ENCODE assay signal across 1 cellular context in genomic region chr5:56299212-56299611, GRCh38.
TF ChIP-seq lines count a peak whose summit lies in the region.

No MANE protein-coding gene starts in this region.

TF ChIP-seq in HepG2, 621 proteins besides CTCF, POLR2A, EP300 and RAD21 (continued from another document):
- TF ChIP-seq, protein P1, sequence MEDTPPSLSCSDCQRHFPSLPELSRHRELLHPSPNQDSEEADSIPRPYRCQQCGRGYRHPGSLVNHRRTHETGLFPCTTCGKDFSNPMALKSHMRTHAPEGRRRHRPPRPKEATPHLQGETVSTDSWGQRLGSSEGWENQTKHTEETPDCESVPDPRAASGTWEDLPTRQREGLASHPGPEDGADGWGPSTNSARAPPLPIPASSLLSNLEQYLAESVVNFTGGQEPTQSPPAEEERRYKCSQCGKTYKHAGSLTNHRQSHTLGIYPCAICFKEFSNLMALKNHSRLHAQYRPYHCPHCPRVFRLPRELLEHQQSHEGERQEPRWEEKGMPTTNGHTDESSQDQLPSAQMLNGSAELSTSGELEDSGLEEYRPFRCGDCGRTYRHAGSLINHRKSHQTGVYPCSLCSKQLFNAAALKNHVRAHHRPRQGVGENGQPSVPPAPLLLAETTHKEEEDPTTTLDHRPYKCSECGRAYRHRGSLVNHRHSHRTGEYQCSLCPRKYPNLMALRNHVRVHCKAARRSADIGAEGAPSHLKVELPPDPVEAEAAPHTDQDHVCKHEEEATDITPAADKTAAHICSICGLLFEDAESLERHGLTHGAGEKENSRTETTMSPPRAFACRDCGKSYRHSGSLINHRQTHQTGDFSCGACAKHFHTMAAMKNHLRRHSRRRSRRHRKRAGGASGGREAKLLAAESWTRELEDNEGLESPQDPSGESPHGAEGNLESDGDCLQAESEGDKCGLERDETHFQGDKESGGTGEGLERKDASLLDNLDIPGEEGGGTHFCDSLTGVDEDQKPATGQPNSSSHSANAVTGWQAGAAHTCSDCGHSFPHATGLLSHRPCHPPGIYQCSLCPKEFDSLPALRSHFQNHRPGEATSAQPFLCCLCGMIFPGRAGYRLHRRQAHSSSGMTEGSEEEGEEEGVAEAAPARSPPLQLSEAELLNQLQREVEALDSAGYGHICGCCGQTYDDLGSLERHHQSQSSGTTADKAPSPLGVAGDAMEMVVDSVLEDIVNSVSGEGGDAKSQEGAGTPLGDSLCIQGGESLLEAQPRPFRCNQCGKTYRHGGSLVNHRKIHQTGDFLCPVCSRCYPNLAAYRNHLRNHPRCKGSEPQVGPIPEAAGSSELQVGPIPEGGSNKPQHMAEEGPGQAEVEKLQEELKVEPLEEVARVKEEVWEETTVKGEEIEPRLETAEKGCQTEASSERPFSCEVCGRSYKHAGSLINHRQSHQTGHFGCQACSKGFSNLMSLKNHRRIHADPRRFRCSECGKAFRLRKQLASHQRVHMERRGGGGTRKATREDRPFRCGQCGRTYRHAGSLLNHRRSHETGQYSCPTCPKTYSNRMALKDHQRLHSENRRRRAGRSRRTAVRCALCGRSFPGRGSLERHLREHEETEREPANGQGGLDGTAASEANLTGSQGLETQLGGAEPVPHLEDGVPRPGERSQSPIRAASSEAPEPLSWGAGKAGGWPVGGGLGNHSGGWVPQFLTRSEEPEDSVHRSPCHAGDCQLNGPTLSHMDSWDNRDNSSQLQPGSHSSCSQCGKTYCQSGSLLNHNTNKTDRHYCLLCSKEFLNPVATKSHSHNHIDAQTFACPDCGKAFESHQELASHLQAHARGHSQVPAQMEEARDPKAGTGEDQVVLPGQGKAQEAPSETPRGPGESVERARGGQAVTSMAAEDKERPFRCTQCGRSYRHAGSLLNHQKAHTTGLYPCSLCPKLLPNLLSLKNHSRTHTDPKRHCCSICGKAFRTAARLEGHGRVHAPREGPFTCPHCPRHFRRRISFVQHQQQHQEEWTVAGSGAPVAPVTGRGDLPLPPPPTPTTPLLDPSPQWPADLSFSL (CRISPR knock-in tag; IDR thresholded peaks at IDR 0.05), result no peak
- TF ChIP-seq YEATS2 (CRISPR knock-in tag; IDR thresholded peaks at IDR 0.05; ENCODE audit: borderline replicate concordance) (no peak), ZNF549 (CRISPR knock-in tag; IDR thresholded peaks at IDR 0.05) (no peak), SNRNP70 (IDR thresholded peaks at IDR 0.05; ENCODE audit: low read depth, low read length) (no peak), ADNP (CRISPR knock-in tag; IDR thresholded peaks at IDR 0.05) (no peak), ZNF556 (CRISPR knock-in tag; IDR thresholded peaks at IDR 0.05; ENCODE audit: borderline replicate concordance) (no peak), ELF4 (CRISPR knock-in tag; IDR thresholded peaks at IDR 0.05; ENCODE audit: borderline replicate concordance) (no peak)
- TF ChIP-seq, protein P2, sequence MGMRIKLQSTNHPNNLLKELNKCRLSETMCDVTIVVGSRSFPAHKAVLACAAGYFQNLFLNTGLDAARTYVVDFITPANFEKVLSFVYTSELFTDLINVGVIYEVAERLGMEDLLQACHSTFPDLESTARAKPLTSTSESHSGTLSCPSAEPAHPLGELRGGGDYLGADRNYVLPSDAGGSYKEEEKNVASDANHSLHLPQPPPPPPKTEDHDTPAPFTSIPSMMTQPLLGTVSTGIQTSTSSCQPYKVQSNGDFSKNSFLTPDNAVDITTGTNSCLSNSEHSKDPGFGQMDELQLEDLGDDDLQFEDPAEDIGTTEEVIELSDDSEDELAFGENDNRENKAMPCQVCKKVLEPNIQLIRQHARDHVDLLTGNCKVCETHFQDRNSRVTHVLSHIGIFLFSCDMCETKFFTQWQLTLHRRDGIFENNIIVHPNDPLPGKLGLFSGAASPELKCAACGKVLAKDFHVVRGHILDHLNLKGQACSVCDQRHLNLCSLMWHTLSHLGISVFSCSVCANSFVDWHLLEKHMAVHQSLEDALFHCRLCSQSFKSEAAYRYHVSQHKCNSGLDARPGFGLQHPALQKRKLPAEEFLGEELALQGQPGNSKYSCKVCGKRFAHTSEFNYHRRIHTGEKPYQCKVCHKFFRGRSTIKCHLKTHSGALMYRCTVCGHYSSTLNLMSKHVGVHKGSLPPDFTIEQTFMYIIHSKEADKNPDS (CRISPR knock-in tag; IDR thresholded peaks at IDR 0.05), result no peak
- TF ChIP-seq, protein P3, sequence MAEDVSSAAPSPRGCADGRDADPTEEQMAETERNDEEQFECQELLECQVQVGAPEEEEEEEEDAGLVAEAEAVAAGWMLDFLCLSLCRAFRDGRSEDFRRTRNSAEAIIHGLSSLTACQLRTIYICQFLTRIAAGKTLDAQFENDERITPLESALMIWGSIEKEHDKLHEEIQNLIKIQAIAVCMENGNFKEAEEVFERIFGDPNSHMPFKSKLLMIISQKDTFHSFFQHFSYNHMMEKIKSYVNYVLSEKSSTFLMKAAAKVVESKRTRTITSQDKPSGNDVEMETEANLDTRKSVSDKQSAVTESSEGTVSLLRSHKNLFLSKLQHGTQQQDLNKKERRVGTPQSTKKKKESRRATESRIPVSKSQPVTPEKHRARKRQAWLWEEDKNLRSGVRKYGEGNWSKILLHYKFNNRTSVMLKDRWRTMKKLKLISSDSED (CRISPR knock-in tag; IDR thresholded peaks at IDR 0.05), result no peak
